In the genomic region with DNA sequence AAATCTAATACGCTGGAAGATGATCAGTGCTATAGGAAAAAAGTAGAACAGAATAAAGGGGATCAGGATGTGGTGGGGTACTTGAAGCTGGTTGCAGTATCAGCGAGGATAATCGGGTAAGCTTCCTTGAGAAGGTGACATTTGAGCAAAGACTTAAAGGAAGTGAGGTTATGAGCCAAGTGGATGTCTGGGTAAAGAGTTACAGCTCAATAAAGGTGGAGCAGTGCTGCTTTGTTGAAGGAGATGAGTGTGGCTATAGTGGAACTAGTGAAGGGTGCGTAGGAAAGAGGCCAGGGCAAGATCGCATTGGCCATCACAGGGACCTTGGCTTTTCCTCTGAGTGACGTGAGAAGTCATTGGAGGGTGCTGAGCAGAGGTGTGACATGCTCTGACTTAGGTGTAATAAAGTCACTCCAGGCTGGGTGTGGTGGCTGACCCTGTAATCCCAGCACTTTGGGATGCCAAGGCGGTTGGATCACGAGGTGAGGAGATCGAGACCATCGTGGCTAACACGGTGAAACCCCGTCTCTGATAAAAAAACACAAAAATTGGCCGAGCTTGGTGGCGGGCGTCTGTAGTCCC, we compare ENCODE assay signal across 12 cellular contexts. TPM values are rescaled to one million over a fixed set of nuclear protein-coding genes. Genes with fewer than 3 reads are reported as not detected.
DNase-seq lines count a peak whose midpoint lies in the region; ATAC-seq lines count a peak whose summit lies in the region.
"Had no signal": no experiment of that assay in that cellular context is flagged by ENCODE, and none has a peak within 500 bp of the region (broad histone marks: within the 10 kb centered on the region; RNA-seq: fewer than 3 reads in every experiment).

No MANE protein-coding gene starts in this region.

- DNase-seq in activated T-cell treated with anti-CD3 and anti-CD28 coated beads, Interleukin-2, amount 50 U/mL, for 72 hours: no peak
- DNase-seq in activated T-cell treated with anti-CD3 and anti-CD28 coated beads, Interleukin-2, amount 50 U/mL, for 1 hour: no peak
- no peak for DNase-seq in activated T-helper 1 cell treated with anti-CD3 and anti-CD28 coated beads, Interleukin-12 subunit alpha, Interleukin-12 subunit beta, Interleukin-2, Interleukin-4 antibody, amounts not matched to agents 30 ng/mL and 10 ng/mL and 1 ng/mL, durations not matched to agents 14 hours and 24 hours and 36 hours (ENCODE audit: low spot score)
- DNase-seq in mesenteric fat pad (ENCODE audit: low spot score): peak; percentile 5
- no peak for DNase-seq in stimulated activated naive B cell treated with anti-CD40 and anti-IgM and Interleukin-4, amounts not matched to agents 10 μg/mL and 1 μg/mL and 100 μg/mL, for 72 hours
- no peak for DNase-seq in posterior vena cava (ENCODE audit: low spot score)
- DNase-seq: activated CD4-positive, alpha-beta T cell treated with anti-CD3 and anti-CD28 coated beads, Interleukin-2, amount 50 U/mL, for 48 hours; DMS79; mesenchymal stem cell; NCI-H524 treated with DMSO at 0.1 percent for 48 hours had no signal

- no peaks in the 10 kb centered on the region for H3K27me3 Mint-ChIP-seq in activated T-cell treated with anti-CD3 and anti-CD28 coated beads, Interleukin-2, amount 50 U/mL, for 72 hours (ENCODE audit: low read depth)
- peaks cover 5% of the 10 kb centered on the region for H3K27me3 Mint-ChIP-seq in activated T-helper 1 cell treated with anti-CD3 and anti-CD28 coated beads, Interleukin-12 subunit alpha, Interleukin-12 subunit beta, Interleukin-2, Interleukin-4 antibody, amounts not matched to agents 30 ng/mL and 10 ng/mL and 1 ng/mL, durations not matched to agents 14 hours and 24 hours and 36 hours (ENCODE audit: insufficient read depth)
- no peaks in the 10 kb centered on the region for H3K27me3 Mint-ChIP-seq in stimulated activated naive B cell treated with anti-CD40 and anti-IgM and Interleukin-4, amounts not matched to agents 10 μg/mL and 1 μg/mL and 100 μg/mL, for 72 hours

- intact Hi-C loops in activated T-helper 1 cell treated with anti-CD3 and anti-CD28 coated beads, Interleukin-12 subunit alpha, Interleukin-12 subunit beta, Interleukin-2, Interleukin-4 antibody, amounts not matched to agents 30 ng/mL and 10 ng/mL and 1 ng/mL, durations not matched to agents 14 hours and 24 hours and 36 hours (cut with micrococcal nuclease): no loop called here
- intact Hi-C loops in posterior vena cava (cut with DNase I): loop anchor here in 1 of 2 donors (5.0 kb wide), 1 partner anchor 46 kb away; the partner anchor contains the start of gene CAPN1

- peak overlapping the region; percentile 89 for H3K27ac Mint-ChIP-seq in activated T-cell treated with anti-CD3 and anti-CD28 coated beads, Interleukin-2, amount 50 U/mL, for 72 hours
- peak overlapping the region; percentile 79 for H3K27ac Mint-ChIP-seq in activated T-helper 1 cell treated with anti-CD3 and anti-CD28 coated beads, Interleukin-12 subunit alpha, Interleukin-12 subunit beta, Interleukin-2, Interleukin-4 antibody, amounts not matched to agents 30 ng/mL and 10 ng/mL and 1 ng/mL, durations not matched to agents 14 hours and 24 hours and 36 hours
- peak overlapping the region; percentile 70 for H3K27ac Mint-ChIP-seq in stimulated activated naive B cell treated with anti-CD40 and anti-IgM and Interleukin-4, amounts not matched to agents 10 μg/mL and 1 μg/mL and 100 μg/mL, for 72 hours

- peak overlapping the region; percentile 87 to 99 for H3K4me3 Mint-ChIP-seq in activated T-cell treated with anti-CD3 and anti-CD28 coated beads, Interleukin-2, amount 50 U/mL, for 72 hours
- H3K4me3 Mint-ChIP-seq in activated T-helper 1 cell treated with anti-CD3 and anti-CD28 coated beads, Interleukin-12 subunit alpha, Interleukin-12 subunit beta, Interleukin-2, Interleukin-4 antibody, amounts not matched to agents 30 ng/mL and 10 ng/mL and 1 ng/mL, durations not matched to agents 14 hours and 24 hours and 36 hours: peak overlapping the region; percentile 97
- H3K4me3 Mint-ChIP-seq in stimulated activated naive B cell treated with anti-CD40 and anti-IgM and Interleukin-4, amounts not matched to agents 10 μg/mL and 1 μg/mL and 100 μg/mL, for 72 hours: no peak overlapping the region

- H3K36me3 Mint-ChIP-seq in activated T-cell treated with anti-CD3 and anti-CD28 coated beads, Interleukin-2, amount 50 U/mL, for 72 hours (ENCODE audit: insufficient read depth in 2 of 2): peaks cover 0 to 2% of the 10 kb centered on the region in 2 donors
- H3K36me3 Mint-ChIP-seq in activated T-helper 1 cell treated with anti-CD3 and anti-CD28 coated beads, Interleukin-12 subunit alpha, Interleukin-12 subunit beta, Interleukin-2, Interleukin-4 antibody, amounts not matched to agents 30 ng/mL and 10 ng/mL and 1 ng/mL, durations not matched to agents 14 hours and 24 hours and 36 hours (ENCODE audit: low read depth): peaks cover 8% of the 10 kb centered on the region
- H3K36me3 Mint-ChIP-seq in stimulated activated naive B cell treated with anti-CD40 and anti-IgM and Interleukin-4, amounts not matched to agents 10 μg/mL and 1 μg/mL and 100 μg/mL, for 72 hours: peaks cover 27 to 34% of the 10 kb centered on the region in 2 donors

- H3K9me3 Mint-ChIP-seq in activated T-cell treated with anti-CD3 and anti-CD28 coated beads, Interleukin-2, amount 50 U/mL, for 72 hours: no peaks in the 10 kb centered on the region
- H3K9me3 Mint-ChIP-seq in activated T-helper 1 cell treated with anti-CD3 and anti-CD28 coated beads, Interleukin-12 subunit alpha, Interleukin-12 subunit beta, Interleukin-2, Interleukin-4 antibody, amounts not matched to agents 30 ng/mL and 10 ng/mL and 1 ng/mL, durations not matched to agents 14 hours and 24 hours and 36 hours: no peaks in the 10 kb centered on the region
- H3K9me3 Mint-ChIP-seq in stimulated activated naive B cell treated with anti-CD40 and anti-IgM and Interleukin-4, amounts not matched to agents 10 μg/mL and 1 μg/mL and 100 μg/mL, for 72 hours: no peaks in the 10 kb centered on the region

- no peak for ATAC-seq in activated T-cell treated with anti-CD3 and anti-CD28 coated beads, Interleukin-2, amount 50 U/mL, for 72 hours (replicated peaks in 1 of 2)
- ATAC-seq in stimulated activated naive B cell treated with anti-CD40 and anti-IgM and Interleukin-4, amounts not matched to agents 10 μg/mL and 1 μg/mL and 100 μg/mL, for 72 hours (replicated peaks): no peak
- ATAC-seq in HG02973 (IDR thresholded peaks at IDR 0.05; ENCODE audit: unreplicated experiment) (no peak), HG02759 (IDR thresholded peaks at IDR 0.05; ENCODE audit: unreplicated experiment) (no peak)

- peaks cover 39% of the 10 kb centered on the region for H3K4me1 Mint-ChIP-seq in activated T-cell treated with anti-CD3 and anti-CD28 coated beads, Interleukin-2, amount 50 U/mL, for 72 hours (ENCODE audit: low read depth)
- peaks cover 32% of the 10 kb centered on the region for H3K4me1 Mint-ChIP-seq in activated T-helper 1 cell treated with anti-CD3 and anti-CD28 coated beads, Interleukin-12 subunit alpha, Interleukin-12 subunit beta, Interleukin-2, Interleukin-4 antibody, amounts not matched to agents 30 ng/mL and 10 ng/mL and 1 ng/mL, durations not matched to agents 14 hours and 24 hours and 36 hours (ENCODE audit: low read depth)
- H3K4me1 Mint-ChIP-seq in stimulated activated naive B cell treated with anti-CD40 and anti-IgM and Interleukin-4, amounts not matched to agents 10 μg/mL and 1 μg/mL and 100 μg/mL, for 72 hours: peaks cover 27 to 52% of the 10 kb centered on the region in 2 donors

RNA-seq across cellular contexts. Expression of gene SYVN1, which starts 2.3 kb away (rescaled TPM):
- total RNA-seq in activated T-cell treated with anti-CD3 and anti-CD28 coated beads, Interleukin-2, amount 50 U/mL, for 72 hours: 10 to 100 TPM; 45.8 to 53.1 TPM
- 42.3 and 45.8 TPM in 2 replicates for total RNA-seq in activated T-helper 1 cell treated with anti-CD3 and anti-CD28 coated beads, Interleukin-12 subunit alpha, Interleukin-12 subunit beta, Interleukin-2, Interleukin-4 antibody, amounts not matched to agents 30 ng/mL and 10 ng/mL and 1 ng/mL, durations not matched to agents 14 hours and 24 hours and 36 hours
- total RNA-seq in mesenteric fat pad: 78.8 TPM
- total RNA-seq in posterior vena cava: 10 to 100 TPM; 52.7 to 57.0 TPM

RNA-seq across cellular contexts. Expression of gene MRPL49, which starts 14.5 kb away (rescaled TPM):
- 10 to 100 TPM; 73.6 to 89.8 TPM for total RNA-seq in activated T-cell treated with anti-CD3 and anti-CD28 coated beads, Interleukin-2, amount 50 U/mL, for 72 hours
- total RNA-seq in activated T-helper 1 cell treated with anti-CD3 and anti-CD28 coated beads, Interleukin-12 subunit alpha, Interleukin-12 subunit beta, Interleukin-2, Interleukin-4 antibody, amounts not matched to agents 30 ng/mL and 10 ng/mL and 1 ng/mL, durations not matched to agents 14 hours and 24 hours and 36 hours: 76.0 and 76.4 TPM in 2 replicates
- total RNA-seq in mesenteric fat pad (26.1 TPM), posterior vena cava (10 to 100 TPM; 34.1 to 39.3 TPM)

RNA-seq across cellular contexts. Expression of gene FAU, which starts 14.7 kb away (rescaled TPM):
- 1,000 to 10,000 TPM; 1,144 to 1,164 TPM for total RNA-seq in activated T-cell treated with anti-CD3 and anti-CD28 coated beads, Interleukin-2, amount 50 U/mL, for 72 hours
- total RNA-seq in activated T-helper 1 cell treated with anti-CD3 and anti-CD28 coated beads, Interleukin-12 subunit alpha, Interleukin-12 subunit beta, Interleukin-2, Interleukin-4 antibody, amounts not matched to agents 30 ng/mL and 10 ng/mL and 1 ng/mL, durations not matched to agents 14 hours and 24 hours and 36 hours: 1,004 and 1,020 TPM in 2 replicates
- total RNA-seq in mesenteric fat pad (617 TPM), posterior vena cava (100 to 1,000 TPM; 725 to 753 TPM)

RNA-seq across cellular contexts. Expression of gene ZNHIT2, which starts 19.1 kb away (rescaled TPM):
- 10 to 100 TPM in 1 of 2 donors, 1 to 10 TPM in 1; 9.9 to 10.4 TPM for total RNA-seq in activated T-cell treated with anti-CD3 and anti-CD28 coated beads, Interleukin-2, amount 50 U/mL, for 72 hours
- total RNA-seq in activated T-helper 1 cell treated with anti-CD3 and anti-CD28 coated beads, Interleukin-12 subunit alpha, Interleukin-12 subunit beta, Interleukin-2, Interleukin-4 antibody, amounts not matched to agents 30 ng/mL and 10 ng/mL and 1 ng/mL, durations not matched to agents 14 hours and 24 hours and 36 hours: 20.8 and 22.1 TPM in 2 replicates
- 11.5 TPM for total RNA-seq in mesenteric fat pad
- total RNA-seq in posterior vena cava: 1 to 10 TPM; 6.0 to 6.3 TPM

RNA-seq across cellular contexts. Expression of gene TM7SF2, which starts 24.9 kb away (rescaled TPM):
- total RNA-seq in activated T-cell treated with anti-CD3 and anti-CD28 coated beads, Interleukin-2, amount 50 U/mL, for 72 hours: 10 to 100 TPM; 22.8 to 26.8 TPM
- 32.2 and 32.8 TPM in 2 replicates for total RNA-seq in activated T-helper 1 cell treated with anti-CD3 and anti-CD28 coated beads, Interleukin-12 subunit alpha, Interleukin-12 subunit beta, Interleukin-2, Interleukin-4 antibody, amounts not matched to agents 30 ng/mL and 10 ng/mL and 1 ng/mL, durations not matched to agents 14 hours and 24 hours and 36 hours
- total RNA-seq in mesenteric fat pad (22.1 TPM), posterior vena cava (1 to 10 TPM; 3.1 to 4.0 TPM)

Comparison
In these comparisons a context has a peak if more than half of its experiments do, and no peak if none do; other contexts are left out.
1. H3K4me3 Mint-ChIP-seq: peak in activated T-cell treated with anti-CD3 and anti-CD28 coated beads, Interleukin-2, amount 50 U/mL, for 72 hours (2 of 2) and activated T-helper 1 cell treated with anti-CD3 and anti-CD28 coated beads, Interleukin-12 subunit alpha, Interleukin-12 subunit beta, Interleukin-2, Interleukin-4 antibody, amounts not matched to agents 30 ng/mL and 10 ng/mL and 1 ng/mL, durations not matched to agents 14 hours and 24 hours and 36 hours (single experiment); none in stimulated activated naive B cell treated with anti-CD40 and anti-IgM and Interleukin-4, amounts not matched to agents 10 μg/mL and 1 μg/mL and 100 μg/mL, for 72 hours (0 of 2).
2. Peak in every context shown above with its lines, with median percentiles within 50 percentile points of each other: H3K27ac Mint-ChIP-seq.